ENCODE assay signal across 1 cellular context in the genomic region with DNA sequence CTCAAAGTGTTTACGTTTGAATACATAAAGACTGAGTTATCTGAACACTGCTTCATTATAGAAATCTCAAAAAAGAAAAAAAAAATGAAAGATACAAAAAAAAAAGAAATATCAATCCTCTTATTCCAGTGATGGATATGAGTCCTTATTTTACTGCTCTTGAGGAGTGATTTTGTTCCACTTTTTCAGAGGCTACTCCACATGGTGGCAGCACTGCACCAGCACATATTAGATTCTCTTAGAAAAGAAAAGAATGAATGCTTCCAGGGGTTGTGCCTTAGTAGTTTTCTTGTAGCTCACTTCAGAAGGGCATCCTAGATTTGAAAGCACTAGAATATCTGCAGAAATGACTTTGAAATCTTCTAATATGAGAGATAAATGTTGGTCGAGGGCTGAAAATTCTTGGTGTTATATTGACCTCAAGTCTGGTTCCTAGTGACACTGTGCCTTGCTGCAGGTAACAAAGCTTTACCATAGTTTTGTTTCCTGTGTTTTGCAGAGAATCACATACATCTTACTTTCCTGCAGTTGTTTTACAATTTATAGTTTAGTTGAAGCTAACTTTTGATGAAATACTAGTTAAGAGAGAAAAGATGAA.
TF ChIP-seq lines count a peak whose summit lies in the region.

No MANE protein-coding gene starts in this region.

TF ChIP-seq in H1, 55 proteins besides CTCF, POLR2A, EP300 and RAD21 (continued from another document):
- TF ChIP-seq SRF (IDR thresholded peaks at IDR 0.05; ENCODE audit: low read depth, low read length) (no peak), EZH2 (IDR thresholded peaks at IDR 0.05; ENCODE audit: low read depth, low read length, severe bottlenecking) (no peak), ASH2L (IDR thresholded peaks at IDR 0.05; ENCODE audit: low read length) (no peak), RFX5 (IDR thresholded peaks at IDR 0.05; ENCODE audit: borderline replicate concordance, low read depth, low read length) (no peak), SIX5 (IDR thresholded peaks at IDR 0.05; ENCODE audit: low read depth, low read length) (no peak), BCL11A (IDR thresholded peaks at IDR 0.05; ENCODE audit: low read depth in 2 of 2, low read length in 2 of 2) (no peak), RXRA (IDR thresholded peaks at IDR 0.05; ENCODE audit: insufficient read depth, low read depth, low read length) (no peak), SUZ12 (IDR thresholded peaks at IDR 0.05; ENCODE audit: low read length) (no peak), CBX8 (IDR thresholded peaks at IDR 0.05; ENCODE audit: borderline replicate concordance, low read depth, low read length) (no peak), JUND (IDR thresholded peaks at IDR 0.05; ENCODE audit: low read length) (no peak), CHD2 (IDR thresholded peaks at IDR 0.05; ENCODE audit: low read length) (no peak), RBBP5 (IDR thresholded peaks at IDR 0.05; ENCODE audit: borderline replicate concordance, low read depth, low read length) (no peak)
